In the genomic region with DNA sequence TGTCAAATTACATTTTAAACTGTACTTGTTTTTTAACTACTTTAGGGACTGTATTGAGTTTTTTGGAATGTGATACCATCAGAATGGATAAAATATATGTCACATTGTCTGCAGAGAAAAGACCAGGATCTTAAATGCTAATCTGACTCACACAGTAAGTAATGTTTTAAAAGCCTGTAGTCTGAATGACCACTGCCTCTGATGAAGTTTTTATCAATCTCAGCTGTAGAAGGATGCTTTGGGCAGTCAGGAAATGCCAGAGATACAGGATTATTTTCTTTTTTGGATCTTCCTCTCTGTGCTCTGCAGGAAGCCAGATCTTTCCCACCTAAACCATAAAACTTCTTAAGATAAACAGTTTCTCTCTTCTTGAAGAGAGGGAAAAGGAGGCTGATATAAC, we compare ENCODE assay signal across 17 cellular contexts.
A peak's percentile ranks its signal among the peaks of the same experiment; 100 is the strongest.
DNase-seq lines count a peak whose midpoint lies in the region; ATAC-seq and TF ChIP-seq lines count a peak whose summit lies in the region.
"Had no signal": no experiment of that assay in that cellular context is flagged by ENCODE, and none has a peak within 500 bp of the region (broad histone marks: within the 10 kb centered on the region; RNA-seq: fewer than 3 reads in every experiment).

No MANE protein-coding gene starts in this region.

- H3K36me3 Mint-ChIP-seq in activated naive CD4-positive, alpha-beta T cell treated with anti-CD3 and anti-CD28 coated beads, Interleukin-2, amount 50 U/mL, for 24 hours: no peaks in the 10 kb centered on the region
- H3K36me3 Mint-ChIP-seq in activated naive CD4-positive, alpha-beta T cell treated with anti-CD3 and anti-CD28 coated beads for 36 hours (ENCODE audit: low read depth): no peaks in the 10 kb centered on the region

- H3K4me2 ChIP-seq in smooth muscle cell: peak overlapping the region; percentile 64

- ATAC-seq in SK-N-SH treated with all-trans-retinoic acid at 6 μM for 48 hours: peak; percentile 93
- ATAC-seq: Panc1, Right ventricle myocardium inferior had no signal

- H3K9me3 ChIP-seq in smooth muscle cell (replicated peaks; ENCODE audit: low read depth): no peaks in the 10 kb centered on the region
- no peaks in the 10 kb centered on the region for H3K9me3 ChIP-seq in WERI-Rb-1 (ENCODE audit: severe bottlenecking)

- no peak overlapping the region for H3K4me3 Mint-ChIP-seq in activated naive CD4-positive, alpha-beta T cell treated with anti-CD3 and anti-CD28 coated beads, Interleukin-2, amount 50 U/mL, for 24 hours
- H3K4me3 Mint-ChIP-seq in activated naive CD4-positive, alpha-beta T cell treated with anti-CD3 and anti-CD28 coated beads for 36 hours: no peak overlapping the region
- H3K4me3 Mint-ChIP-seq: CD4-positive, alpha-beta T cell had no signal

- no peaks in the 10 kb centered on the region for H3K9me3 Mint-ChIP-seq in activated naive CD4-positive, alpha-beta T cell treated with anti-CD3 and anti-CD28 coated beads, Interleukin-2, amount 50 U/mL, for 24 hours
- H3K9me3 Mint-ChIP-seq in activated naive CD4-positive, alpha-beta T cell treated with anti-CD3 and anti-CD28 coated beads for 36 hours: no peaks in the 10 kb centered on the region
- H3K9me3 Mint-ChIP-seq: CD4-positive, alpha-beta T cell had no signal

- peaks cover 16% of the 10 kb centered on the region for H3F3A ChIP-seq in smooth muscle cell (ENCODE audit: low read depth)

- peaks cover 7% of the 10 kb centered on the region for H3K4me1 ChIP-seq in smooth muscle cell (ENCODE audit: low read depth)

- H3K4me3 ChIP-seq in smooth muscle cell (no peak overlapping the region), WERI-Rb-1 (ENCODE audit: low read depth, low read length) (no peak overlapping the region)

- H3K4me1 Mint-ChIP-seq in activated naive CD4-positive, alpha-beta T cell treated with anti-CD3 and anti-CD28 coated beads, Interleukin-2, amount 50 U/mL, for 24 hours: no peaks in the 10 kb centered on the region
- no peaks in the 10 kb centered on the region for H3K4me1 Mint-ChIP-seq in activated naive CD4-positive, alpha-beta T cell treated with anti-CD3 and anti-CD28 coated beads for 36 hours (ENCODE audit: low read depth)

- no peak overlapping the region for H3K9ac ChIP-seq in smooth muscle cell (ENCODE audit: low read depth)

- H2AFZ ChIP-seq in smooth muscle cell (ENCODE audit: low read depth): no peak overlapping the region

- H3K27me3 ChIP-seq in smooth muscle cell (ENCODE audit: low read depth) (no peaks in the 10 kb centered on the region), WERI-Rb-1 (ENCODE audit: insufficient read depth, low read depth, severe bottlenecking) (no peaks in the 10 kb centered on the region)

- no peaks in the 10 kb centered on the region for H3K27me3 Mint-ChIP-seq in activated naive CD4-positive, alpha-beta T cell treated with anti-CD3 and anti-CD28 coated beads, Interleukin-2, amount 50 U/mL, for 24 hours
- H3K27me3 Mint-ChIP-seq in activated naive CD4-positive, alpha-beta T cell treated with anti-CD3 and anti-CD28 coated beads for 36 hours (ENCODE audit: low read depth): peaks cover 2% of the 10 kb centered on the region
- H3K27me3 Mint-ChIP-seq: CD4-positive, alpha-beta T cell had no signal

- no peaks in the 10 kb centered on the region for H3K79me2 ChIP-seq in smooth muscle cell (ENCODE audit: low read depth)

- H4K20me1 ChIP-seq in smooth muscle cell (ENCODE audit: low read depth): no peaks in the 10 kb centered on the region

- CTCF ChIA-PET in activated naive CD4-positive, alpha-beta T cell treated with anti-CD3 and anti-CD28 coated beads for 36 hours (lab: Charles Lee): no interaction called here

- H3K27ac Mint-ChIP-seq in activated naive CD4-positive, alpha-beta T cell treated with anti-CD3 and anti-CD28 coated beads, Interleukin-2, amount 50 U/mL, for 24 hours: peak overlapping the region; percentile 2
- no peak overlapping the region for H3K27ac Mint-ChIP-seq in activated naive CD4-positive, alpha-beta T cell treated with anti-CD3 and anti-CD28 coated beads for 36 hours
- H3K27ac Mint-ChIP-seq: CD4-positive, alpha-beta T cell had no signal

- DNase-seq in activated naive CD4-positive, alpha-beta T cell treated with anti-CD3 and anti-CD28 coated beads for 36 hours: no peak
- DNase-seq in fibroblast of peridontal ligament (ENCODE audit: extremely low read depth): peak; percentile 34
- DNase-seq in smooth muscle cell (lab: John Stamatoyannopoulos, UW; ENCODE audit: unreplicated experiment): no peak
- DNase-seq in WERI-Rb-1: no peak
- no peak for DNase-seq in cerebellum (ENCODE audit: low spot score)
- no peak for DNase-seq in posterior vena cava (ENCODE audit: low spot score)
- DNase-seq: CD4-positive, alpha-beta T cell; DND-41; MM.1S; NCI-H187 treated with DMSO at 0.1 percent for 48 hours; NCI-H2171; NCI-H82 had no signal

- H3K36me3 ChIP-seq in smooth muscle cell (ENCODE audit: low read depth): no peaks in the 10 kb centered on the region
- no peaks in the 10 kb centered on the region for H3K36me3 ChIP-seq in WERI-Rb-1

- intact Hi-C loops in activated naive CD4-positive, alpha-beta T cell treated with anti-CD3 and anti-CD28 coated beads for 36 hours (cut with micrococcal nuclease): no loop called here
- intact Hi-C loops in posterior vena cava (cut with DNase I): no loop called here

- TF ChIP-seq CTCF in smooth muscle cell (IDR thresholded peaks at IDR 0.05; ENCODE audit: borderline replicate concordance, insufficient read depth, poor library complexity, severe bottlenecking): no peak
- TF ChIP-seq CTCF in WERI-Rb-1 (IDR thresholded peaks at IDR 0.05; ENCODE audit: low read depth, low read length): no peak

- H3K27ac ChIP-seq in smooth muscle cell (ENCODE audit: low read depth) (peak overlapping the region; percentile 64), WERI-Rb-1 (no peak overlapping the region)
- H3K27ac ChIP-seq: 22Rv1 had no signal

TF ChIP-seq in SK-N-SH treated with all-trans-retinoic acid at 6 μM for 48 hours, 23 proteins besides CTCF, POLR2A, EP300 and RAD21:
- TF ChIP-seq ISL1 (CRISPR knock-in tag; IDR thresholded peaks at IDR 0.05) (peak; percentile 89), ZC3H10 (CRISPR knock-in tag; IDR thresholded peaks at IDR 0.05) (no peak)
